Comparison of ENCODE assay signal across 1 cellular context in the genomic region with DNA sequence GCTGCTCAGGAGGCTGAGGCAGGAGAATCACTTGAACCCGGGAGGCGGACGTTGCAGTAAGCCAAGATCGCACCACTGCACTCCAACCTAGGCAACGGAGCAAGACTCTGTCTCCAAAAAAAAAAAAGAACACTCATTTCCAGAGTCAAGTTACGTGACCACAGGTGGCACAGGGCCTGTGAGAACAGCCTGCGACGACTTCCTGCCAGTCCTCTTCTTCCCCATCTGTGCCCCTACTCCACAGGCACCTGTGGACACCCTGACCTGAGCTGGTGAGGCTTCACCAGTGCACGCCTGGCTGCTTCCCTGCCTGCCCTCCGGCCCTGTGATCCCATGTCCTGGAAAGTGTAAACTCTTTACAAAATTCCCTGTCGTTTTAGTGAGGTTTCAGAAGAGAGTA.
TF ChIP-seq lines count a peak whose summit lies in the region.

No MANE protein-coding gene starts in this region.

TF ChIP-seq in GM12878, 131 proteins besides CTCF, POLR2A, EP300 and RAD21 (continued from another document and continues in another):
- TF ChIP-seq POLR2AphosphoS5 (IDR thresholded peaks at IDR 0.05; ENCODE audit: low read length) (no peak), STAT3 (IDR thresholded peaks at IDR 0.05; ENCODE audit: low read depth, low read length) (no peak), EGR1 (IDR thresholded peaks at IDR 0.05; ENCODE audit: borderline replicate concordance in 1 of 2, low read depth in 2 of 2, low read length in 2 of 2) (no peak), RBBP5 (conservative IDR thresholded peaks at IDR 0.05) (no peak), HCFC1 (IDR thresholded peaks at IDR 0.05; ENCODE audit: low read length) (no peak), SMAD5 (IDR thresholded peaks at IDR 0.05; ENCODE audit: low read depth) (no peak), RB1 (IDR thresholded peaks at IDR 0.05; ENCODE audit: borderline replicate concordance) (no peak), ZBED1 (IDR thresholded peaks at IDR 0.05; ENCODE audit: borderline replicate concordance) (no peak; the same call in 1 of the 2 replicates), MYC (IDR thresholded peaks at IDR 0.05; ENCODE audit: insufficient read depth, insufficient read length, insufficient replicate concordance, low read length, severe bottlenecking) (no peak), MTA3 (IDR thresholded peaks at IDR 0.05; ENCODE audit: borderline replicate concordance, low read length) (no peak; the same call in 1 of the 2 replicates), KDM1A (IDR thresholded peaks at IDR 0.05; ENCODE audit: borderline replicate concordance) (no peak), NBN (IDR thresholded peaks at IDR 0.05) (no peak), RAD51 (IDR thresholded peaks at IDR 0.05) (no peak), DPF2 (IDR thresholded peaks at IDR 0.05) (no peak), PAX8 (IDR thresholded peaks at IDR 0.05) (no peak), SP1 (IDR thresholded peaks at IDR 0.05; ENCODE audit: low read depth, low read length) (peak; percentile 24), TCF3 (IDR thresholded peaks at IDR 0.05; ENCODE audit: borderline replicate concordance, insufficient read depth, low read depth, low read length) (peak; percentile 94), RELA (IDR thresholded peaks at IDR 0.05; ENCODE audit: borderline replicate concordance, partially characterized antibody) (no peak), FOXK2 (IDR thresholded peaks at IDR 0.05) (no peak), NR2C2 (IDR thresholded peaks at IDR 0.05; ENCODE audit: borderline replicate concordance, control insufficient read depth, insufficient read length, low read depth) (no peak), KLF5 (IDR thresholded peaks at IDR 0.05; ENCODE audit: partially characterized antibody) (no peak), FOXM1 (IDR thresholded peaks at IDR 0.05; ENCODE audit: low read depth, low read length) (peak; percentile 15; the same call in 1 of the 2 replicates), SREBF2 (IDR thresholded peaks at IDR 0.05; ENCODE audit: low read length) (no peak), HDGF (IDR thresholded peaks at IDR 0.05) (no peak), WRNIP1 (IDR thresholded peaks at IDR 0.05; ENCODE audit: borderline replicate concordance, low read depth, low read length) (no peak), POU2F2 (IDR thresholded peaks at IDR 0.05; ENCODE audit: borderline replicate concordance, low read depth, low read length) (no peak), PML (IDR thresholded peaks at IDR 0.05; ENCODE audit: low read length) (0 out of 2 replicates have a peak, but pooled peaks have one; percentile 27)
- TF ChIP-seq, protein P1, sequence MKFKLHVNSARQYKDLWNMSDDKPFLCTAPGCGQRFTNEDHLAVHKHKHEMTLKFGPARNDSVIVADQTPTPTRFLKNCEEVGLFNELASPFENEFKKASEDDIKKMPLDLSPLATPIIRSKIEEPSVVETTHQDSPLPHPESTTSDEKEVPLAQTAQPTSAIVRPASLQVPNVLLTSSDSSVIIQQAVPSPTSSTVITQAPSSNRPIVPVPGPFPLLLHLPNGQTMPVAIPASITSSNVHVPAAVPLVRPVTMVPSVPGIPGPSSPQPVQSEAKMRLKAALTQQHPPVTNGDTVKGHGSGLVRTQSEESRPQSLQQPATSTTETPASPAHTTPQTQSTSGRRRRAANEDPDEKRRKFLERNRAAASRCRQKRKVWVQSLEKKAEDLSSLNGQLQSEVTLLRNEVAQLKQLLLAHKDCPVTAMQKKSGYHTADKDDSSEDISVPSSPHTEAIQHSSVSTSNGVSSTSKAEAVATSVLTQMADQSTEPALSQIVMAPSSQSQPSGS (IDR thresholded peaks at IDR 0.05; ENCODE audit: low read length), result peak; percentile 49; the same call in 1 of the 2 replicates
- TF ChIP-seq, protein P2, sequence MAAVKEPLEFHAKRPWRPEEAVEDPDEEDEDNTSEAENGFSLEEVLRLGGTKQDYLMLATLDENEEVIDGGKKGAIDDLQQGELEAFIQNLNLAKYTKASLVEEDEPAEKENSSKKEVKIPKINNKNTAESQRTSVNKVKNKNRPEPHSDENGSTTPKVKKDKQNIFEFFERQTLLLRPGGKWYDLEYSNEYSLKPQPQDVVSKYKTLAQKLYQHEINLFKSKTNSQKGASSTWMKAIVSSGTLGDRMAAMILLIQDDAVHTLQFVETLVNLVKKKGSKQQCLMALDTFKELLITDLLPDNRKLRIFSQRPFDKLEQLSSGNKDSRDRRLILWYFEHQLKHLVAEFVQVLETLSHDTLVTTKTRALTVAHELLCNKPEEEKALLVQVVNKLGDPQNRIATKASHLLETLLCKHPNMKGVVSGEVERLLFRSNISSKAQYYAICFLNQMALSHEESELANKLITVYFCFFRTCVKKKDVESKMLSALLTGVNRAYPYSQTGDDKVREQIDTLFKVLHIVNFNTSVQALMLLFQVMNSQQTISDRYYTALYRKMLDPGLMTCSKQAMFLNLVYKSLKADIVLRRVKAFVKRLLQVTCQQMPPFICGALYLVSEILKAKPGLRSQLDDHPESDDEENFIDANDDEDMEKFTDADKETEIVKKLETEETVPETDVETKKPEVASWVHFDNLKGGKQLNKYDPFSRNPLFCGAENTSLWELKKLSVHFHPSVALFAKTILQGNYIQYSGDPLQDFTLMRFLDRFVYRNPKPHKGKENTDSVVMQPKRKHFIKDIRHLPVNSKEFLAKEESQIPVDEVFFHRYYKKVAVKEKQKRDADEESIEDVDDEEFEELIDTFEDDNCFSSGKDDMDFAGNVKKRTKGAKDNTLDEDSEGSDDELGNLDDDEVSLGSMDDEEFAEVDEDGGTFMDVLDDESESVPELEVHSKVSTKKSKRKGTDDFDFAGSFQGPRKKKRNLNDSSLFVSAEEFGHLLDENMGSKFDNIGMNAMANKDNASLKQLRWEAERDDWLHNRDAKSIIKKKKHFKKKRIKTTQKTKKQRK (IDR thresholded peaks at IDR 0.05; ENCODE audit: low read depth, low read length), result no peak
- TF ChIP-seq, protein P3, sequence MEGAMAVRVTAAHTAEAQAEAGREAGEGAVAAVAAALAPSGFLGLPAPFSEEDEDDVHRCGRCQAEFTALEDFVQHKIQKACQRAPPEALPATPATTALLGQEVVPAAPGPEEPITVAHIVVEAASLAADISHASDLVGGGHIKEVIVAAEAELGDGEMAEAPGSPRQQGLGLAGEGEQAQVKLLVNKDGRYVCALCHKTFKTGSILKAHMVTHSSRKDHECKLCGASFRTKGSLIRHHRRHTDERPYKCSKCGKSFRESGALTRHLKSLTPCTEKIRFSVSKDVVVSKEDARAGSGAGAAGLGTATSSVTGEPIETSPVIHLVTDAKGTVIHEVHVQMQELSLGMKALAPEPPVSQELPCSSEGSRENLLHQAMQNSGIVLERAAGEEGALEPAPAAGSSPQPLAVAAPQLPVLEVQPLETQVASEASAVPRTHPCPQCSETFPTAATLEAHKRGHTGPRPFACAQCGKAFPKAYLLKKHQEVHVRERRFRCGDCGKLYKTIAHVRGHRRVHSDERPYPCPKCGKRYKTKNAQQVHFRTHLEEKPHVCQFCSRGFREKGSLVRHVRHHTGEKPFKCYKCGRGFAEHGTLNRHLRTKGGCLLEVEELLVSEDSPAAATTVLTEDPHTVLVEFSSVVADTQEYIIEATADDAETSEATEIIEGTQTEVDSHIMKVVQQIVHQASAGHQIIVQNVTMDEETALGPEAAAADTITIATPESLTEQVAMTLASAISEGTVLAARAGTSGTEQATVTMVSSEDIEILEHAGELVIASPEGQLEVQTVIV (IDR thresholded peaks at IDR 0.05; ENCODE audit: borderline replicate concordance, partially characterized antibody), result no peak
- TF ChIP-seq, protein P4, sequence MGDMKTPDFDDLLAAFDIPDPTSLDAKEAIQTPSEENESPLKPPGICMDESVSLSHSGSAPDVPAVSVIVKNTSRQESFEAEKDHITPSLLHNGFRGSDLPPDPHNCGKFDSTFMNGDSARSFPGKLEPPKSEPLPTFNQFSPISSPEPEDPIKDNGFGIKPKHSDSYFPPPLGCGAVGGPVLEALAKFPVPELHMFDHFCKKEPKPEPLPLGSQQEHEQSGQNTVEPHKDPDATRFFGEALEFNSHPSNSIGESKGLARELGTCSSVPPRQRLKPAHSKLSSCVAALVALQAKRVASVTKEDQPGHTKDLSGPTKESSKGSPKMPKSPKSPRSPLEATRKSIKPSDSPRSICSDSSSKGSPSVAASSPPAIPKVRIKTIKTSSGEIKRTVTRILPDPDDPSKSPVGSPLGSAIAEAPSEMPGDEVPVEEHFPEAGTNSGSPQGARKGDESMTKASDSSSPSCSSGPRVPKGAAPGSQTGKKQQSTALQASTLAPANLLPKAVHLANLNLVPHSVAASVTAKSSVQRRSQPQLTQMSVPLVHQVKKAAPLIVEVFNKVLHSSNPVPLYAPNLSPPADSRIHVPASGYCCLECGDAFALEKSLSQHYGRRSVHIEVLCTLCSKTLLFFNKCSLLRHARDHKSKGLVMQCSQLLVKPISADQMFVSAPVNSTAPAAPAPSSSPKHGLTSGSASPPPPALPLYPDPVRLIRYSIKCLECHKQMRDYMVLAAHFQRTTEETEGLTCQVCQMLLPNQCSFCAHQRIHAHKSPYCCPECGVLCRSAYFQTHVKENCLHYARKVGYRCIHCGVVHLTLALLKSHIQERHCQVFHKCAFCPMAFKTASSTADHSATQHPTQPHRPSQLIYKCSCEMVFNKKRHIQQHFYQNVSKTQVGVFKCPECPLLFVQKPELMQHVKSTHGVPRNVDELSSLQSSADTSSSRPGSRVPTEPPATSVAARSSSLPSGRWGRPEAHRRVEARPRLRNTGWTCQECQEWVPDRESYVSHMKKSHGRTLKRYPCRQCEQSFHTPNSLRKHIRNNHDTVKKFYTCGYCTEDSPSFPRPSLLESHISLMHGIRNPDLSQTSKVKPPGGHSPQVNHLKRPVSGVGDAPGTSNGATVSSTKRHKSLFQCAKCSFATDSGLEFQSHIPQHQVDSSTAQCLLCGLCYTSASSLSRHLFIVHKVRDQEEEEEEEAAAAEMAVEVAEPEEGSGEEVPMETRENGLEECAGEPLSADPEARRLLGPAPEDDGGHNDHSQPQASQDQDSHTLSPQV (IDR thresholded peaks at IDR 0.05), result no peak
- TF ChIP-seq, protein P5, sequence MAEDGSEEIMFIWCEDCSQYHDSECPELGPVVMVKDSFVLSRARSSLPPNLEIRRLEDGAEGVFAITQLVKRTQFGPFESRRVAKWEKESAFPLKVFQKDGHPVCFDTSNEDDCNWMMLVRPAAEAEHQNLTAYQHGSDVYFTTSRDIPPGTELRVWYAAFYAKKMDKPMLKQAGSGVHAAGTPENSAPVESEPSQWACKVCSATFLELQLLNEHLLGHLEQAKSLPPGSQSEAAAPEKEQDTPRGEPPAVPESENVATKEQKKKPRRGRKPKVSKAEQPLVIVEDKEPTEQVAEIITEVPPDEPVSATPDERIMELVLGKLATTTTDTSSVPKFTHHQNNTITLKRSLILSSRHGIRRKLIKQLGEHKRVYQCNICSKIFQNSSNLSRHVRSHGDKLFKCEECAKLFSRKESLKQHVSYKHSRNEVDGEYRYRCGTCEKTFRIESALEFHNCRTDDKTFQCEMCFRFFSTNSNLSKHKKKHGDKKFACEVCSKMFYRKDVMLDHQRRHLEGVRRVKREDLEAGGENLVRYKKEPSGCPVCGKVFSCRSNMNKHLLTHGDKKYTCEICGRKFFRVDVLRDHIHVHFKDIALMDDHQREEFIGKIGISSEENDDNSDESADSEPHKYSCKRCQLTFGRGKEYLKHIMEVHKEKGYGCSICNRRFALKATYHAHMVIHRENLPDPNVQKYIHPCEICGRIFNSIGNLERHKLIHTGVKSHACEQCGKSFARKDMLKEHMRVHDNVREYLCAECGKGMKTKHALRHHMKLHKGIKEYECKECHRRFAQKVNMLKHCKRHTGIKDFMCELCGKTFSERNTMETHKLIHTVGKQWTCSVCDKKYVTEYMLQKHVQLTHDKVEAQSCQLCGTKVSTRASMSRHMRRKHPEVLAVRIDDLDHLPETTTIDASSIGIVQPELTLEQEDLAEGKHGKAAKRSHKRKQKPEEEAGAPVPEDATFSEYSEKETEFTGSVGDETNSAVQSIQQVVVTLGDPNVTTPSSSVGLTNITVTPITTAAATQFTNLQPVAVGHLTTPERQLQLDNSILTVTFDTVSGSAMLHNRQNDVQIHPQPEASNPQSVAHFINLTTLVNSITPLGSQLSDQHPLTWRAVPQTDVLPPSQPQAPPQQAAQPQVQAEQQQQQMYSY (CRISPR knock-in tag; IDR thresholded peaks at IDR 0.05), result no peak
- TF ChIP-seq, protein P6, sequence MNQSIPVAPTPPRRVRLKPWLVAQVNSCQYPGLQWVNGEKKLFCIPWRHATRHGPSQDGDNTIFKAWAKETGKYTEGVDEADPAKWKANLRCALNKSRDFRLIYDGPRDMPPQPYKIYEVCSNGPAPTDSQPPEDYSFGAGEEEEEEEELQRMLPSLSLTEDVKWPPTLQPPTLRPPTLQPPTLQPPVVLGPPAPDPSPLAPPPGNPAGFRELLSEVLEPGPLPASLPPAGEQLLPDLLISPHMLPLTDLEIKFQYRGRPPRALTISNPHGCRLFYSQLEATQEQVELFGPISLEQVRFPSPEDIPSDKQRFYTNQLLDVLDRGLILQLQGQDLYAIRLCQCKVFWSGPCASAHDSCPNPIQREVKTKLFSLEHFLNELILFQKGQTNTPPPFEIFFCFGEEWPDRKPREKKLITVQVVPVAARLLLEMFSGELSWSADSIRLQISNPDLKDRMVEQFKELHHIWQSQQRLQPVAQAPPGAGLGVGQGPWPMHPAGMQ (IDR thresholded peaks at IDR 0.05; ENCODE audit: borderline replicate concordance), result no peak
- TF ChIP-seq, protein P7, sequence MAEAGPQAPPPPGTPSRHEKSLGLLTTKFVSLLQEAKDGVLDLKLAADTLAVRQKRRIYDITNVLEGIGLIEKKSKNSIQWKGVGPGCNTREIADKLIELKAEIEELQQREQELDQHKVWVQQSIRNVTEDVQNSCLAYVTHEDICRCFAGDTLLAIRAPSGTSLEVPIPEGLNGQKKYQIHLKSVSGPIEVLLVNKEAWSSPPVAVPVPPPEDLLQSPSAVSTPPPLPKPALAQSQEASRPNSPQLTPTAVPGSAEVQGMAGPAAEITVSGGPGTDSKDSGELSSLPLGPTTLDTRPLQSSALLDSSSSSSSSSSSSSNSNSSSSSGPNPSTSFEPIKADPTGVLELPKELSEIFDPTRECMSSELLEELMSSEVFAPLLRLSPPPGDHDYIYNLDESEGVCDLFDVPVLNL (IDR thresholded peaks at IDR 0.05; ENCODE audit: low read depth, low read length), result no peak
- TF ChIP-seq, protein P8, sequence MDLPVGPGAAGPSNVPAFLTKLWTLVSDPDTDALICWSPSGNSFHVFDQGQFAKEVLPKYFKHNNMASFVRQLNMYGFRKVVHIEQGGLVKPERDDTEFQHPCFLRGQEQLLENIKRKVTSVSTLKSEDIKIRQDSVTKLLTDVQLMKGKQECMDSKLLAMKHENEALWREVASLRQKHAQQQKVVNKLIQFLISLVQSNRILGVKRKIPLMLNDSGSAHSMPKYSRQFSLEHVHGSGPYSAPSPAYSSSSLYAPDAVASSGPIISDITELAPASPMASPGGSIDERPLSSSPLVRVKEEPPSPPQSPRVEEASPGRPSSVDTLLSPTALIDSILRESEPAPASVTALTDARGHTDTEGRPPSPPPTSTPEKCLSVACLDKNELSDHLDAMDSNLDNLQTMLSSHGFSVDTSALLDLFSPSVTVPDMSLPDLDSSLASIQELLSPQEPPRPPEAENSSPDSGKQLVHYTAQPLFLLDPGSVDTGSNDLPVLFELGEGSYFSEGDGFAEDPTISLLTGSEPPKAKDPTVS (IDR thresholded peaks at IDR 0.05; ENCODE audit: low read depth, low read length), result no peak
- TF ChIP-seq, protein P9, sequence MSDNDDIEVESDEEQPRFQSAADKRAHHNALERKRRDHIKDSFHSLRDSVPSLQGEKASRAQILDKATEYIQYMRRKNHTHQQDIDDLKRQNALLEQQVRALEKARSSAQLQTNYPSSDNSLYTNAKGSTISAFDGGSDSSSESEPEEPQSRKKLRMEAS (IDR thresholded peaks at IDR 0.05; ENCODE audit: low read depth, low read length), result no peak
- TF ChIP-seq, protein P10, sequence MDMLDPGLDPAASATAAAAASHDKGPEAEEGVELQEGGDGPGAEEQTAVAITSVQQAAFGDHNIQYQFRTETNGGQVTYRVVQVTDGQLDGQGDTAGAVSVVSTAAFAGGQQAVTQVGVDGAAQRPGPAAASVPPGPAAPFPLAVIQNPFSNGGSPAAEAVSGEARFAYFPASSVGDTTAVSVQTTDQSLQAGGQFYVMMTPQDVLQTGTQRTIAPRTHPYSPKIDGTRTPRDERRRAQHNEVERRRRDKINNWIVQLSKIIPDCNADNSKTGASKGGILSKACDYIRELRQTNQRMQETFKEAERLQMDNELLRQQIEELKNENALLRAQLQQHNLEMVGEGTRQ (IDR thresholded peaks at IDR 0.05; ENCODE audit: borderline replicate concordance, low read depth, low read length), result no peak
